ENCODE assay signal across 9 cellular contexts in genomic region chr12:95446511-95446910, GRCh38. TPM values are rescaled to one million over a fixed set of nuclear protein-coding genes. Genes with fewer than 3 reads are reported as not detected.
DNase-seq lines count a peak whose midpoint lies in the region; ATAC-seq and TF ChIP-seq lines count a peak whose summit lies in the region.
"Had no signal": no experiment of that assay in that cellular context is flagged by ENCODE, and none has a peak within 500 bp of the region (broad histone marks: within the 10 kb centered on the region; RNA-seq: fewer than 3 reads in every experiment).

No MANE protein-coding gene starts in this region.

- no peaks in the 10 kb centered on the region for H3K36me3 ChIP-seq in GM23248 (ENCODE audit: low read depth)

- no peak overlapping the region for H3K9ac ChIP-seq in GM23248

- no peak for ATAC-seq in HG03108 (IDR thresholded peaks at IDR 0.05; ENCODE audit: unreplicated experiment)

- in situ Hi-C loops in GM23248 (cut with MboI), result no loop called here

- TF ChIP-seq CTCF in retinal pigment epithelial cell (conservative IDR thresholded peaks at IDR 0.05; ENCODE audit: low read depth, low read length), result no peak

- H4K20me1 ChIP-seq in GM23248 (ENCODE audit: insufficient read depth), result no peaks in the 10 kb centered on the region

- 0 out of 2 replicates have a peak, but pooled peaks cover 9% of the 10 kb centered on the region for H3K27me3 ChIP-seq in GM23248 (replicated peaks; ENCODE audit: insufficient read depth)

- no peaks in the 10 kb centered on the region for H3K4me1 ChIP-seq in GM23248 (ENCODE audit: insufficient read depth)

- H3K79me2 ChIP-seq in GM23248 (ENCODE audit: insufficient read depth), result no peaks in the 10 kb centered on the region

- H3K27ac ChIP-seq in GM23248, result no peak overlapping the region

- H3K9me3 ChIP-seq in GM23248 (ENCODE audit: low read depth), result no peaks in the 10 kb centered on the region

- WGBS in GM23248 (ENCODE audit: low coverage in 1 of 2, low lambda C conversion rate in 2 of 2, missing lambda C conversion rate in 2 of 2), 2 experiments, result 38 to 41% methylated on average over 23 of the region's 23 CpGs

- H3K4me2 ChIP-seq in GM23248 (ENCODE audit: unreplicated experiment), result no peak overlapping the region

- H3F3A ChIP-seq in GM23248 (ENCODE audit: insufficient read depth), result no peaks in the 10 kb centered on the region

- H3K9me2 ChIP-seq in GM23248 (ENCODE audit: insufficient read depth), result no peaks in the 10 kb centered on the region

- H3K4me3 ChIP-seq in GM23248 (no peak overlapping the region), retinal pigment epithelial cell (ENCODE audit: low read length) (peak overlapping the region; percentile 6)

- peak overlapping the region; percentile 38; the same call in 1 of the 2 replicates for H2AFZ ChIP-seq in GM23248

- DNase-seq in GM23248, result no peak
- peak; percentile 23 for DNase-seq in dermis blood vessel endothelial cell
- peak; percentile 70 for DNase-seq in iPS-NIHi11 (ENCODE audit: low spot score)
- no peak for DNase-seq in retinal pigment epithelial cell (ENCODE audit: low read depth)
- no peak for DNase-seq in mesenteric fat pad (ENCODE audit: low spot score)
- DNase-seq in activated CD4-positive, alpha-beta T cell treated with anti-CD3 and anti-CD28 coated beads, Interleukin-2, amount 50 U/mL, for 1 hour, result no peak
- DNase-seq in central memory CD4-positive, alpha-beta T cell, result no peak
- DNase-seq: COR-L47 had no signal

RNA-seq across cellular contexts. Expression of gene METAP2, which starts 27.4 kb away (rescaled TPM):
- 64.3 and 67.8 TPM in 2 replicates for total RNA-seq in GM23248 (2014; rRNA removed; shearing (Covaris generic))
- 46.2 and 55.6 TPM in 2 replicates for polyA plus RNA-seq in GM23248 (2016; fragmentation: Nextera tagmentation; extraction: Ambion mirVana)
- total RNA-seq in dermis blood vessel endothelial cell (74.0 and 102 TPM in 2 replicates), mesenteric fat pad (55.6 TPM)

Comparison
In these comparisons a context has a peak if more than half of its experiments do, and no peak if none do; other contexts are left out.
1. DNase-seq: peak in dermis blood vessel endothelial cell (single experiment) and iPS-NIHi11 (single experiment); none in GM23248 (single experiment), retinal pigment epithelial cell (single experiment), mesenteric fat pad (single experiment), activated CD4-positive, alpha-beta T cell treated with anti-CD3 and anti-CD28 coated beads, Interleukin-2, amount 50 U/mL, for 1 hour (single experiment) and central memory CD4-positive, alpha-beta T cell (single experiment).